ENCODE assay signal across 18 cellular contexts in the genomic region with DNA sequence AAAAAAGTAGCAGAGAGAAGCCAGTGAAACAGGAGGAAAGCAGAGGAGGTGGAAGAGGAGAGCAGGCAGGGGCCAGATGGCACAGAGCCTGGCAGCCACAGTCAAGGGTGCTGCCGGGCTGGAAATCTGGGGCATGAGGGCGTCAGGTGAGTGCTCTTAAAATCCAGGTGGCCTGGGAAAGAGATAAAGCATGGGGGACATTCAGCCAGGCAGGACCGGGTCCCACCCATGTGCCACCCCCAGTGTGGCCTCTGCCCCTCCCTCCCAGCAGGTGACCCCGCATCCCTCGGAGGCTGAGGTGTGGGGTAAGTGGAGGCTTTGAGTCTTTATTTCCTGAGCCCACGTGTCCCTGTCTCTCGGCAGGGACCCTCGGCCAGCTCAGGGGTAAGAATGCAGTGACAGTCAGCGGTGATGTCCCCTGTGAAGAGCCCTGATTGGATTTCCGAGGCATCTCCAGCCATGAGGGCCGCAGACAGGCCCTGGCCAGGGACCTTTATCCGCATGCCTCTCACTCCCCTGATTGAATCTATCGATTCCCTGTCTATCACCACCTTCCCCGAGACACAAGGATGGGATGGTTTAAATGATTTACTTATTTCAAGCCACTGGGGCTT. TPM values are rescaled to one million over a fixed set of nuclear protein-coding genes. Genes with fewer than 3 reads are reported as not detected.
DNase-seq lines count a peak whose midpoint lies in the region; ATAC-seq and TF ChIP-seq lines count a peak whose summit lies in the region.
"Had no signal": no experiment of that assay in that cellular context is flagged by ENCODE, and none has a peak within 500 bp of the region (broad histone marks: within the 10 kb centered on the region; RNA-seq: fewer than 3 reads in every experiment).

No MANE protein-coding gene starts in this region.

- peaks cover 98% of the 10 kb centered on the region for H3K27me3 ChIP-seq in left ventricle myocardium inferior (ENCODE audit: low read depth)

- peaks cover 55% of the 10 kb centered on the region for H3K4me1 Mint-ChIP-seq in nephron progenitor cell
- no peaks in the 10 kb centered on the region for H3K4me1 Mint-ChIP-seq in activated T-cell treated with anti-CD3 and anti-CD28 coated beads, Interleukin-2, amount 50 U/mL, for 24 hours (ENCODE audit: low read depth)
- no peaks in the 10 kb centered on the region for H3K4me1 Mint-ChIP-seq in osteocyte (ENCODE audit: unreplicated experiment)

- H3K4me3 Mint-ChIP-seq in nephron progenitor cell (peak overlapping the region; percentile 37), osteocyte (ENCODE audit: unreplicated experiment) (no peak overlapping the region)
- H3K4me3 Mint-ChIP-seq in activated T-cell treated with anti-CD3 and anti-CD28 coated beads, Interleukin-2, amount 50 U/mL, for 24 hours = no peak overlapping the region
- H3K4me3 Mint-ChIP-seq: CD14-positive monocyte, H9 had no signal

- peaks cover 10% of the 10 kb centered on the region for H3K9me3 ChIP-seq in left ventricle myocardium inferior (replicated peaks)

- H3K27ac Mint-ChIP-seq in nephron progenitor cell (no peak overlapping the region), osteocyte (ENCODE audit: unreplicated experiment) (no peak overlapping the region)
- H3K27ac Mint-ChIP-seq in activated T-cell treated with anti-CD3 and anti-CD28 coated beads, Interleukin-2, amount 50 U/mL, for 24 hours = no peak overlapping the region

- no peak for TF ChIP-seq CTCF in left ventricle myocardium inferior (IDR thresholded peaks at IDR 0.05; ENCODE audit: borderline replicate concordance)
- no peak for TF ChIP-seq CTCF in nephron progenitor cell (IDR thresholded peaks at IDR 0.05)
- TF ChIP-seq CTCF in osteocyte (IDR thresholded peaks at IDR 0.05) = no peak

- no peak for ATAC-seq in Right ventricle myocardium inferior
- ATAC-seq: A549, GM12878 had no signal

- H3K4me3 ChIP-seq in left ventricle myocardium inferior = no peak overlapping the region
- H3K4me3 ChIP-seq: A549, GM12878 had no signal

- intact Hi-C loops in Right ventricle myocardium inferior (cut with DNase I) = no loop called here
- intact Hi-C loops in left ventricle myocardium inferior (cut with micrococcal nuclease) = no loop called here

- H3K36me3 Mint-ChIP-seq in nephron progenitor cell (ENCODE audit: low read depth) (no peaks in the 10 kb centered on the region), osteocyte (ENCODE audit: unreplicated experiment) (no peaks in the 10 kb centered on the region)
- no peaks in the 10 kb centered on the region for H3K36me3 Mint-ChIP-seq in activated T-cell treated with anti-CD3 and anti-CD28 coated beads, Interleukin-2, amount 50 U/mL, for 24 hours (ENCODE audit: low read depth)
- H3K36me3 Mint-ChIP-seq: CD14-positive monocyte had no signal

- DNase-seq in Right ventricle myocardium inferior (ENCODE audit: missing footprints) (peak; percentile 50), left ventricle myocardium inferior (no peak), NCI-H524 (lab: John Stamatoyannopoulos, UW) (peak; percentile 37 to 80), nephron progenitor cell (no peak), osteocyte (ENCODE audit: extremely low spot score, unreplicated experiment) (no peak), mucosa of gallbladder (ENCODE audit: low spot score) (no peak)
- DNase-seq in activated T-cell treated with anti-CD3 and anti-CD28 coated beads, Interleukin-2, amount 50 U/mL, for 24 hours = no peak
- DNase-seq: COR-L47, DMS53, H9, KBM-7, NCI-H1048, NCI-H146, NCI-H69, SHP77 treated with DMSO at 0.1 percent for 48 hours had no signal

- no peaks in the 10 kb centered on the region for H3K4me1 ChIP-seq in left ventricle myocardium inferior

- no peak overlapping the region for H3K27ac ChIP-seq in left ventricle myocardium inferior (replicated peaks)
- H3K27ac ChIP-seq: A549 had no signal

- peaks cover 10% of the 10 kb centered on the region for H3K9me3 Mint-ChIP-seq in nephron progenitor cell
- no peaks in the 10 kb centered on the region for H3K9me3 Mint-ChIP-seq in activated T-cell treated with anti-CD3 and anti-CD28 coated beads, Interleukin-2, amount 50 U/mL, for 24 hours
- H3K9me3 Mint-ChIP-seq in osteocyte (ENCODE audit: unreplicated experiment) = no peaks in the 10 kb centered on the region

- no peaks in the 10 kb centered on the region for H3K36me3 ChIP-seq in left ventricle myocardium inferior

- H3K27me3 Mint-ChIP-seq in nephron progenitor cell (ENCODE audit: low read depth, poor library complexity) (peaks cover 16% of the 10 kb centered on the region), osteocyte (ENCODE audit: unreplicated experiment) (peaks cover 73% of the 10 kb centered on the region)
- peaks cover 26% of the 10 kb centered on the region for H3K27me3 Mint-ChIP-seq in activated T-cell treated with anti-CD3 and anti-CD28 coated beads, Interleukin-2, amount 50 U/mL, for 24 hours

RNA-seq across cellular contexts. Expression of a gene that starts 33.8 kb away (rescaled TPM):
- total RNA-seq in Right ventricle myocardium inferior = 29.5 TPM
- 40.7 TPM for total RNA-seq in left ventricle myocardium inferior
- total RNA-seq in osteocyte = 39.1 and 40.4 TPM in 2 replicates
- total RNA-seq in mucosa of gallbladder = 74.8 TPM

Comparison
In these comparisons a context has a peak if more than half of its experiments do, and no peak if none do; other contexts are left out.
1. DNase-seq: peak in Right ventricle myocardium inferior (single experiment) and NCI-H524 (2 of 2); none in left ventricle myocardium inferior (single experiment), nephron progenitor cell (single experiment), activated T-cell treated with anti-CD3 and anti-CD28 coated beads, Interleukin-2, amount 50 U/mL, for 24 hours (single experiment), osteocyte (single experiment) and mucosa of gallbladder (single experiment).